Comparison of ENCODE assay signal across 8 cellular contexts in the genomic region with DNA sequence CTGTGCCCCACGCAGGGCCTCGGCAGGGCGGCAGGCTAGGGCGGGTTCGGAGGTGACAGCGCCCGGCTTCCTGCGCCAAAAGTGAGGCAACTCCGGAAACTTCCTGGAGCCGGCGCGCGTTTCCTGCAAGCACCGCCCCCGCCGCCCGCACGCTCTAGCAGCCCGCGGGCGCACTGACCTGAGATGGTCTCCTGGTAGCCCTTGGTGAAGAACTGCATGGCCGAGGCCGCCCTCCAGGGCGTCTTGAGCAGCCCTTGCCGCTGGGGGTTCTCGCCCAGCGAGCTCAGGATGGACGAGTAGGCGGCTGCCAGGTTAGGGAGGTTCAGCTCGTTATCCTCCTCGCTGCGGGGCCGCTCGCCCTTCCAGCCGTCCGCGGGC. TPM values are rescaled to one million over a fixed set of nuclear protein-coding genes. Genes with fewer than 3 reads are reported as not detected.
DNase-seq lines count a peak whose midpoint lies in the region; FAIRE-seq and TF ChIP-seq lines count a peak whose summit lies in the region.

No MANE protein-coding gene starts in this region.

- no peaks in the 10 kb centered on the region for H3K36me3 ChIP-seq in H7 (replicated peaks; ENCODE audit: control insufficient read depth, insufficient read depth, low read length)
- H3K36me3 ChIP-seq in astrocyte (ENCODE audit: insufficient read depth, low read length): no peaks in the 10 kb centered on the region
- H3K36me3 ChIP-seq in iPS-18a (ENCODE audit: control insufficient read depth, low read depth, low read length): no peaks in the 10 kb centered on the region
- no peaks in the 10 kb centered on the region for H3K36me3 ChIP-seq in spleen

- H3K36me3 Mint-ChIP-seq in astrocyte (ENCODE audit: low read depth, unreplicated experiment): no peaks in the 10 kb centered on the region

- no peak overlapping the region for H3K27ac ChIP-seq in astrocyte (ENCODE audit: low read depth, low read length)
- no peak overlapping the region for H3K27ac ChIP-seq in iPS-18a (ENCODE audit: low read length)
- peak overlapping the region; percentile 82 to 95 (median 90) for H3K27ac ChIP-seq in spleen

- H3K79me2 ChIP-seq in astrocyte (ENCODE audit: insufficient read depth, low read length): no peaks in the 10 kb centered on the region

- H3K9ac ChIP-seq in astrocyte (ENCODE audit: low read length): peak overlapping the region; percentile 72
- peak overlapping the region; percentile 48 for H3K9ac ChIP-seq in iPS-18a (ENCODE audit: low read length)

- peaks cover 3% of the 10 kb centered on the region for H3K4me1 Mint-ChIP-seq in astrocyte (ENCODE audit: low read depth, unreplicated experiment)

- peak overlapping the region; percentile 82 for H3K4me3 Mint-ChIP-seq in astrocyte (ENCODE audit: unreplicated experiment)

- TF ChIP-seq CTCF in GM12864 (IDR thresholded peaks at IDR 0.05; ENCODE audit: low read depth, low read length, missing control alignments) (peak; percentile 20), astrocyte (IDR thresholded peaks at IDR 0.05; ENCODE audit: insufficient read depth, low read depth, low read length) (no peak), spleen (IDR thresholded peaks at IDR 0.05 in 8 of 11, conservative IDR thresholded peaks at IDR 0.05 in 3 of 11) (no peak)

- peak overlapping the region; percentile 98 for H3K4me2 ChIP-seq in astrocyte (ENCODE audit: low read length)

- no peaks in the 10 kb centered on the region for H4K20me1 ChIP-seq in astrocyte (ENCODE audit: insufficient read depth, low read length)

- H3K27me3 ChIP-seq in H7 (ENCODE audit: control insufficient read depth, insufficient read depth, low read length): peaks cover 21% of the 10 kb centered on the region
- no peaks in the 10 kb centered on the region for H3K27me3 ChIP-seq in astrocyte (ENCODE audit: insufficient read depth, low read length)
- H3K27me3 ChIP-seq in iPS-18a (ENCODE audit: control insufficient read depth, insufficient read depth, low read length): peaks cover 30% of the 10 kb centered on the region
- no peaks in the 10 kb centered on the region for H3K27me3 ChIP-seq in spleen (replicated peaks in 1 of 7)

- H2AFZ ChIP-seq in astrocyte (ENCODE audit: low read depth, low read length): peak overlapping the region; percentile 92

- no peak for FAIRE-seq in astrocyte (lab: Jason Lieb, UNC)

- WGBS in spleen, 5 donors: 0% methylated on average over 1 to 37 of the region's 37 CpGs; no CpG with 5 or more reads in 1 of the 5 donors

- intact Hi-C loops in spleen (cut with DNase I; ENCODE audit: low total_unique reads): no loop called here

- TF ChIP-seq POLR2A in spleen (IDR thresholded peaks at IDR 0.05): peak in 1 of 3 donors; percentile 28

- H3K27me3 Mint-ChIP-seq in astrocyte (ENCODE audit: low read depth, unreplicated experiment): peaks cover 10% of the 10 kb centered on the region

- no peak overlapping the region for H3K27ac Mint-ChIP-seq in astrocyte (ENCODE audit: unreplicated experiment)

- peaks cover 9% of the 10 kb centered on the region for H3K4me1 ChIP-seq in astrocyte (ENCODE audit: insufficient read depth, low read length)
- no peaks in the 10 kb centered on the region for H3K4me1 ChIP-seq in iPS-18a (ENCODE audit: control insufficient read depth, low read depth, low read length)
- H3K4me1 ChIP-seq in spleen: peaks cover 5 to 44% (median 30%) of the 10 kb centered on the region in 6 donors

- no peak for DNase-seq in GM12864 (ENCODE audit: low read depth)
- DNase-seq in H7: peak; percentile 75
- DNase-seq in LoVo (ENCODE audit: low spot score): peak; percentile 78
- peak; percentile 75 for DNase-seq in T-helper 22 cell (ENCODE audit: low read depth)
- peak; percentile 17 for DNase-seq in astrocyte (ENCODE audit: low read depth)
- DNase-seq in spleen: peak; percentile 95
- no peak for DNase-seq in hippocampal formation (lab: John Stamatoyannopoulos, UW)

- H3K9me3 Mint-ChIP-seq in astrocyte (ENCODE audit: unreplicated experiment): no peaks in the 10 kb centered on the region

- peak overlapping the region; percentile 84 for H3K4me3 ChIP-seq in GM12864 (ENCODE audit: low read depth, low read length)
- H3K4me3 ChIP-seq in H7 (ENCODE audit: insufficient read depth, low read depth, low read length): peak overlapping the region; percentile 84
- H3K4me3 ChIP-seq in astrocyte (ENCODE audit: insufficient read depth, low read depth, low read length): peak overlapping the region; percentile 68
- H3K4me3 ChIP-seq in iPS-18a (ENCODE audit: low read length): peak overlapping the region; percentile 70
- peak overlapping the region; percentile 68 to 94 (median 88) for H3K4me3 ChIP-seq in spleen

- H3K9me3 ChIP-seq in astrocyte (ENCODE audit: insufficient read depth, low read depth, low read length) (no peaks in the 10 kb centered on the region), iPS-18a (ENCODE audit: control insufficient read depth, low read depth, low read length) (no peaks in the 10 kb centered on the region), spleen (no peaks in the 10 kb centered on the region)

RNA-seq across cellular contexts. Expression of a gene that starts 0.5 kb away (rescaled TPM):
- total RNA-seq in H7 (2014; rRNA removed; shearing (Covaris generic)): 5.5 and 12.1 TPM in 2 replicates
- total RNA-seq in astrocyte (2.4 and 3.6 TPM in 2 replicates), spleen (10 to 100 TPM; 11.2 to 23.3 (median 21.2) TPM)
- polyA plus RNA-seq in spleen: 10 to 100 TPM; 12.1 to 21.2 (median 14.4) TPM

Comparison
In these comparisons a context has a peak if more than half of its experiments do, and no peak if none do; other contexts are left out.
1. DNase-seq: peak in H7 (single experiment), LoVo (single experiment), T-helper 22 cell (single experiment), astrocyte (single experiment) and spleen (single experiment); none in GM12864 (single experiment) and hippocampal formation (0 of 2).
2. H3K27ac ChIP-seq: peak in spleen (8 of 8); none in astrocyte (single experiment) and iPS-18a (single experiment).
3. Peak in every context shown above with its lines, with median percentiles within 50 percentile points of each other: H3K4me3 ChIP-seq.